In genomic region chr3:52233108-52233591, GRCh38 we compare ENCODE assay signal across 18 cellular contexts. TPM values are rescaled to one million over a fixed set of nuclear protein-coding genes. Genes with fewer than 3 reads are reported as not detected.
DNase-seq lines count a peak whose midpoint lies in the region; ATAC-seq and TF ChIP-seq lines count a peak whose summit lies in the region.
"Had no signal": no experiment of that assay in that cellular context is flagged by ENCODE, and none has a peak within 500 bp of the region (broad histone marks: within the 10 kb centered on the region; RNA-seq: fewer than 3 reads in every experiment).

No MANE protein-coding gene starts in this region.

- no peaks in the 10 kb centered on the region for H3K9me3 Mint-ChIP-seq in activated CD4-positive, alpha-beta memory T cell treated with anti-CD3 and anti-CD28 coated beads, Interleukin-2, amount 10 ng/mL, durations not matched to agents 7 days and 5 days
- H3K9me3 Mint-ChIP-seq in activated CD4-positive, alpha-beta memory T cell treated with anti-CD3 and anti-CD28 coated beads for 36 hours, result no peaks in the 10 kb centered on the region

- no peak for TF ChIP-seq CTCF in neutrophil (IDR thresholded peaks at IDR 0.05)

- H3K4me2 ChIP-seq in GM23248 (ENCODE audit: unreplicated experiment), result no peak overlapping the region
- H3K4me2 ChIP-seq: KMS-11 had no signal

- no peaks in the 10 kb centered on the region for H3K27me3 Mint-ChIP-seq in activated CD4-positive, alpha-beta memory T cell treated with anti-CD3 and anti-CD28 coated beads, Interleukin-2, amount 10 ng/mL, durations not matched to agents 7 days and 5 days
- no peaks in the 10 kb centered on the region for H3K27me3 Mint-ChIP-seq in activated CD4-positive, alpha-beta memory T cell treated with anti-CD3 and anti-CD28 coated beads for 36 hours

- ATAC-seq in HG03342 (IDR thresholded peaks at IDR 0.05; ENCODE audit: unreplicated experiment), result no peak
- no peak for ATAC-seq in HG02759 (IDR thresholded peaks at IDR 0.05; ENCODE audit: unreplicated experiment)
- ATAC-seq: esophagus mucosa had no signal

- in situ Hi-C loops in GM23248 (cut with MboI), result loop anchor here (10.0 kb wide), 1 partner anchor 112 kb away; no protein-coding TSS in a partner anchor

- H3K9me3 ChIP-seq in GM23248 (ENCODE audit: low read depth) (no peaks in the 10 kb centered on the region), adipocyte (ENCODE audit: control insufficient read depth, low read length) (no peaks in the 10 kb centered on the region), neutrophil (no peaks in the 10 kb centered on the region)

- 0 out of 2 replicates have a peak, but pooled peaks cover 5% of the 10 kb centered on the region for H3F3A ChIP-seq in GM23248 (ENCODE audit: insufficient read depth)

- CTCF ChIA-PET in activated CD4-positive, alpha-beta memory T cell treated with anti-CD3 and anti-CD28 coated beads, Interleukin-2, amount 10 ng/mL, durations not matched to agents 7 days and 5 days (lab: Charles Lee), result interaction anchor here (1.6 to 9.0 kb wide), 9 partner anchors 12 to 152 kb away, joined by 4 to 147 read pairs (median 8); partner anchors contain the start of genes GLYCTK, POC1A and WDR82
- CTCF ChIA-PET in activated CD4-positive, alpha-beta memory T cell treated with anti-CD3 and anti-CD28 coated beads for 36 hours (lab: Charles Lee), result interaction anchor here (1.1 to 8.8 kb wide), 18 partner anchors 7 to 214 kb away, joined by 3 to 136 read pairs (median 14); partner anchors contain the start of genes GLYCTK, PPM1M, TLR9 and WDR82

- H4K20me1 ChIP-seq in GM23248 (ENCODE audit: insufficient read depth), result no peaks in the 10 kb centered on the region

- intact Hi-C loops in activated CD4-positive, alpha-beta memory T cell treated with anti-CD3 and anti-CD28 coated beads for 36 hours (cut with micrococcal nuclease), result no loop called here

- 75 to 86% methylated on average over 5 of the region's 5 CpGs for WGBS in GM23248 (ENCODE audit: low coverage in 1 of 2, low lambda C conversion rate in 2 of 2, missing lambda C conversion rate in 2 of 2), 2 experiments

- peaks cover 58% of the 10 kb centered on the region for H3K4me1 Mint-ChIP-seq in activated CD4-positive, alpha-beta memory T cell treated with anti-CD3 and anti-CD28 coated beads, Interleukin-2, amount 10 ng/mL, durations not matched to agents 7 days and 5 days
- H3K4me1 Mint-ChIP-seq in activated CD4-positive, alpha-beta memory T cell treated with anti-CD3 and anti-CD28 coated beads for 36 hours (ENCODE audit: low read depth), result peaks cover 46% of the 10 kb centered on the region

- H3K27me3 ChIP-seq in GM23248 (replicated peaks; ENCODE audit: insufficient read depth), result no peaks in the 10 kb centered on the region
- H3K27me3 ChIP-seq in adipocyte (replicated peaks; ENCODE audit: control insufficient read depth, insufficient read depth, low read length), result no peaks in the 10 kb centered on the region
- H3K27me3 ChIP-seq in neutrophil, result no peaks in the 10 kb centered on the region

- no peak overlapping the region for H3K4me3 Mint-ChIP-seq in activated CD4-positive, alpha-beta memory T cell treated with anti-CD3 and anti-CD28 coated beads, Interleukin-2, amount 10 ng/mL, durations not matched to agents 7 days and 5 days
- H3K4me3 Mint-ChIP-seq in activated CD4-positive, alpha-beta memory T cell treated with anti-CD3 and anti-CD28 coated beads for 36 hours, result no peak overlapping the region

- H3K9ac ChIP-seq in GM23248 (peak overlapping the region; percentile 11; the same call in 1 of the 2 replicates), adipocyte (ENCODE audit: low read length) (peak overlapping the region; percentile 60)
- H3K9ac ChIP-seq: KMS-11 had no signal

- peaks cover 61% of the 10 kb centered on the region for H3K79me2 ChIP-seq in GM23248 (ENCODE audit: insufficient read depth)

- no peaks in the 10 kb centered on the region for H3K9me2 ChIP-seq in GM23248 (ENCODE audit: insufficient read depth)

- peaks cover 17% of the 10 kb centered on the region; the same call in 1 of the 2 replicates for H3K4me1 ChIP-seq in GM23248 (ENCODE audit: insufficient read depth)
- peaks cover 35% of the 10 kb centered on the region for H3K4me1 ChIP-seq in adipocyte (ENCODE audit: control insufficient read depth, insufficient read depth, low read length)
- H3K4me1 ChIP-seq in neutrophil (ENCODE audit: control insufficient read depth in 1 of 2, insufficient read depth in 1 of 2, low read depth in 1 of 2, low read length in 1 of 2), result peaks cover 48 to 50% of the 10 kb centered on the region in 2 experiments

- POLR2A ChIA-PET in activated CD4-positive, alpha-beta memory T cell treated with anti-CD3 and anti-CD28 coated beads, Interleukin-2, amount 10 ng/mL, durations not matched to agents 7 days and 5 days (lab: Charles Lee), result interaction anchor here (1.2 to 3.5 kb wide), 3 partner anchors 12 to 55 kb away, joined by 3 to 26 read pairs (median 18); partner anchors contain the start of genes GLYCTK, PPM1M and WDR82
- POLR2A ChIA-PET in activated CD4-positive, alpha-beta memory T cell treated with anti-CD3 and anti-CD28 coated beads for 36 hours (lab: Charles Lee), result interaction anchor here (1.8 to 2.6 kb wide), 2 partner anchors 20 to 46 kb away, joined by 6 to 16 read pairs; partner anchors contain the start of gene WDR82

- H3K27ac Mint-ChIP-seq in activated CD4-positive, alpha-beta memory T cell treated with anti-CD3 and anti-CD28 coated beads, Interleukin-2, amount 10 ng/mL, durations not matched to agents 7 days and 5 days, result peak overlapping the region; percentile 31
- H3K27ac Mint-ChIP-seq in activated CD4-positive, alpha-beta memory T cell treated with anti-CD3 and anti-CD28 coated beads for 36 hours, result no peak overlapping the region

- H2AFZ ChIP-seq in GM23248, result no peak overlapping the region

- H3K36me3 ChIP-seq in GM23248 (ENCODE audit: low read depth) (peaks cover 12% of the 10 kb centered on the region; the same call in 1 of the 2 replicates), adipocyte (ENCODE audit: control insufficient read depth, insufficient read depth, low read length, severe bottlenecking) (peaks cover 61% of the 10 kb centered on the region), neutrophil (peaks cover 78% of the 10 kb centered on the region)

- H3K36me3 Mint-ChIP-seq in activated CD4-positive, alpha-beta memory T cell treated with anti-CD3 and anti-CD28 coated beads, Interleukin-2, amount 10 ng/mL, durations not matched to agents 7 days and 5 days (ENCODE audit: low read depth), result peaks cover 60% of the 10 kb centered on the region
- peaks cover 37% of the 10 kb centered on the region for H3K36me3 Mint-ChIP-seq in activated CD4-positive, alpha-beta memory T cell treated with anti-CD3 and anti-CD28 coated beads for 36 hours

- H3K4me3 ChIP-seq in GM23248, result no peak overlapping the region
- H3K4me3 ChIP-seq in adipocyte (ENCODE audit: low read length), result no peak overlapping the region
- H3K4me3 ChIP-seq in neutrophil (ENCODE audit: low read depth in 1 of 2, low read length in 1 of 2), result no peak overlapping the region
- H3K4me3 ChIP-seq: coronary artery, SK-N-MC had no signal

- no peak overlapping the region for H3K27ac ChIP-seq in GM23248
- H3K27ac ChIP-seq in neutrophil, result peak overlapping the region; percentile 45
- H3K27ac ChIP-seq: coronary artery, KMS-11, SK-N-MC had no signal

- DNase-seq in activated CD4-positive, alpha-beta memory T cell treated with anti-CD3 and anti-CD28 coated beads, Interleukin-2, amount 10 ng/mL, durations not matched to agents 7 days and 5 days, result no peak
- DNase-seq in activated CD4-positive, alpha-beta memory T cell treated with anti-CD3 and anti-CD28 coated beads for 36 hours, result no peak
- DNase-seq in GM23248 (no peak), adipocyte (ENCODE audit: low read depth) (no peak), HCEC 1CT (no peak)
- DNase-seq: GDM1, NCI-H1436 treated with DMSO at 0.1 percent for 48 hours, NCI-H446 had no signal

RNA-seq across cellular contexts. Expression of gene TWF2, which starts 5.8 kb away (rescaled TPM):
- 100 to 1,000 TPM; 118 to 119 TPM for total RNA-seq in activated CD4-positive, alpha-beta memory T cell treated with anti-CD3 and anti-CD28 coated beads, Interleukin-2, amount 10 ng/mL, durations not matched to agents 7 days and 5 days
- total RNA-seq in activated CD4-positive, alpha-beta memory T cell treated with anti-CD3 and anti-CD28 coated beads for 36 hours, result 100 to 1,000 TPM; 114 to 118 TPM
- total RNA-seq in GM23248 (2014; rRNA removed; shearing (Covaris generic)), result 124 and 137 TPM in 2 replicates
- polyA plus RNA-seq in GM23248 (2016; fragmentation: Nextera tagmentation; extraction: Ambion mirVana), result 95.1 and 105 TPM in 2 replicates

RNA-seq across cellular contexts. Expression of gene TLR9, which starts 7.7 kb away (rescaled TPM):
- under 1 TPM; 0.55 to 0.83 TPM for total RNA-seq in activated CD4-positive, alpha-beta memory T cell treated with anti-CD3 and anti-CD28 coated beads, Interleukin-2, amount 10 ng/mL, durations not matched to agents 7 days and 5 days
- total RNA-seq in activated CD4-positive, alpha-beta memory T cell treated with anti-CD3 and anti-CD28 coated beads for 36 hours, result under 1 TPM; 0.59 to 0.90 TPM
- total RNA-seq in GM23248 (2014; rRNA removed; shearing (Covaris generic)), result not detected in 2 replicates
- 0.11 TPM in 1 of 2 replicates, not detected in the other for polyA plus RNA-seq in GM23248 (2016; fragmentation: Nextera tagmentation; extraction: Ambion mirVana)
- total RNA-seq: A673, temporal lobe had no signal
- polyA plus RNA-seq: keratinocyte had no signal

RNA-seq across cellular contexts. Expression of gene PPM1M, which starts 12.4 kb away (rescaled TPM):
- total RNA-seq in activated CD4-positive, alpha-beta memory T cell treated with anti-CD3 and anti-CD28 coated beads, Interleukin-2, amount 10 ng/mL, durations not matched to agents 7 days and 5 days, result 100 to 1,000 TPM; 123 to 124 TPM
- total RNA-seq in activated CD4-positive, alpha-beta memory T cell treated with anti-CD3 and anti-CD28 coated beads for 36 hours, result 100 to 1,000 TPM; 111 TPM
- 26.7 and 35.7 TPM in 2 replicates for total RNA-seq in GM23248 (2014; rRNA removed; shearing (Covaris generic))
- polyA plus RNA-seq in GM23248 (2016; fragmentation: Nextera tagmentation; extraction: Ambion mirVana), result 19.3 and 21.6 TPM in 2 replicates

RNA-seq across cellular contexts. Expression of gene ALAS1, which starts 35.2 kb away (rescaled TPM):
- total RNA-seq in activated CD4-positive, alpha-beta memory T cell treated with anti-CD3 and anti-CD28 coated beads, Interleukin-2, amount 10 ng/mL, durations not matched to agents 7 days and 5 days, result 10 to 100 TPM; 62.1 to 62.6 TPM
- total RNA-seq in activated CD4-positive, alpha-beta memory T cell treated with anti-CD3 and anti-CD28 coated beads for 36 hours, result 10 to 100 TPM; 64.4 to 64.5 TPM
- total RNA-seq in GM23248 (2014; rRNA removed; shearing (Covaris generic)), result 21.2 and 33.9 TPM in 2 replicates
- 30.4 and 31.0 TPM in 2 replicates for polyA plus RNA-seq in GM23248 (2016; fragmentation: Nextera tagmentation; extraction: Ambion mirVana)

RNA-seq across cellular contexts. Expression of gene WDR82, which starts 45.3 kb away (rescaled TPM):
- total RNA-seq in activated CD4-positive, alpha-beta memory T cell treated with anti-CD3 and anti-CD28 coated beads, Interleukin-2, amount 10 ng/mL, durations not matched to agents 7 days and 5 days, result 100 to 1,000 TPM; 131 TPM
- 100 to 1,000 TPM; 110 to 111 TPM for total RNA-seq in activated CD4-positive, alpha-beta memory T cell treated with anti-CD3 and anti-CD28 coated beads for 36 hours
- 45.3 and 56.1 TPM in 2 replicates for total RNA-seq in GM23248 (2014; rRNA removed; shearing (Covaris generic))
- 16.1 and 18.7 TPM in 2 replicates for polyA plus RNA-seq in GM23248 (2016; fragmentation: Nextera tagmentation; extraction: Ambion mirVana)
